9 cellular contexts compared by ENCODE assay signal in genomic region chr20:2005831-2006426, GRCh38. TPM values are rescaled to one million over a fixed set of nuclear protein-coding genes. Genes with fewer than 3 reads are reported as not detected.
DNase-seq lines count a peak whose midpoint lies in the region; FAIRE-seq and TF ChIP-seq lines count a peak whose summit lies in the region.
"Had no signal": no experiment of that assay in that cellular context is flagged by ENCODE, and none has a peak within 500 bp of the region (broad histone marks: within the 10 kb centered on the region; RNA-seq: fewer than 3 reads in every experiment).

No MANE protein-coding gene starts in this region.

- peaks cover 57% of the 10 kb centered on the region for H3K27me3 Mint-ChIP-seq in activated T-cell treated with anti-CD3 and anti-CD28 coated beads, Interleukin-2, amount 50 U/mL, for 24 hours

- FAIRE-seq in urothelium cell line (lab: Jason Lieb, UNC): peak; percentile 9

- TF ChIP-seq CTCF in GM20000 (IDR thresholded peaks at IDR 0.05; ENCODE audit: extremely low read depth, missing control alignments) (no peak), fibroblast of the aortic adventitia (IDR thresholded peaks at IDR 0.05; ENCODE audit: insufficient read depth, low read length) (no peak)

- no peaks in the 10 kb centered on the region for H3K4me1 Mint-ChIP-seq in activated T-cell treated with anti-CD3 and anti-CD28 coated beads, Interleukin-2, amount 50 U/mL, for 24 hours (ENCODE audit: low read depth)

- no peak overlapping the region for H3K27ac Mint-ChIP-seq in activated T-cell treated with anti-CD3 and anti-CD28 coated beads, Interleukin-2, amount 50 U/mL, for 24 hours

- H3K4me1 ChIP-seq in NT2/D1 (ENCODE audit: insufficient read depth, insufficient read length): no peaks in the 10 kb centered on the region
- H3K4me1 ChIP-seq: vagina had no signal

- no peak overlapping the region for H3K4me3 Mint-ChIP-seq in activated T-cell treated with anti-CD3 and anti-CD28 coated beads, Interleukin-2, amount 50 U/mL, for 24 hours

- peaks cover 45% of the 10 kb centered on the region for H3K27me3 ChIP-seq in NT2/D1 (ENCODE audit: insufficient read depth, insufficient read length)
- H3K27me3 ChIP-seq: vagina had no signal

- H3K9me3 Mint-ChIP-seq in activated T-cell treated with anti-CD3 and anti-CD28 coated beads, Interleukin-2, amount 50 U/mL, for 24 hours: no peaks in the 10 kb centered on the region

- H3K9ac ChIP-seq in NT2/D1 (ENCODE audit: insufficient read length, low read depth): no peak overlapping the region

- peak; percentile 66 for DNase-seq in GM20000 (ENCODE audit: low spot score)
- DNase-seq in NT2/D1 (ENCODE audit: low read depth, low spot score): peak; percentile 79
- DNase-seq in activated T-cell treated with anti-CD3 and anti-CD28 coated beads, Interleukin-2, amount 50 U/mL, for 24 hours: peak; percentile 64
- peak; percentile 60 for DNase-seq in fibroblast of the aortic adventitia (ENCODE audit: low read depth)
- DNase-seq in nucleus accumbens (lab: John Stamatoyannopoulos, UW): peak in 29 of 56 donors; percentile 1 to 74 (median 28)
- peak; percentile 72 for DNase-seq in urothelium cell line (ENCODE audit: low spot score)
- no peak for DNase-seq in NCI-H2081 treated with DMSO at 0.1 percent for 48 hours (lab: John Stamatoyannopoulos, UW)
- DNase-seq in NCI-H1694 treated with DMSO at 0.1 percent for 48 hours (lab: John Stamatoyannopoulos, UW): no peak

- H3K36me3 Mint-ChIP-seq in activated T-cell treated with anti-CD3 and anti-CD28 coated beads, Interleukin-2, amount 50 U/mL, for 24 hours (ENCODE audit: low read depth): no peaks in the 10 kb centered on the region

- H3K9me3 ChIP-seq in NT2/D1 (ENCODE audit: insufficient read depth, low read length): no peaks in the 10 kb centered on the region
- H3K9me3 ChIP-seq: vagina had no signal

- H3K4me3 ChIP-seq in NT2/D1 (ENCODE audit: insufficient read length, low read depth) (no peak overlapping the region), fibroblast of the aortic adventitia (ENCODE audit: low read depth, low read length) (no peak overlapping the region)
- H3K4me3 ChIP-seq: vagina had no signal

- H3K36me3 ChIP-seq in NT2/D1 (ENCODE audit: insufficient read depth, insufficient read length, low read length): no peaks in the 10 kb centered on the region
- H3K36me3 ChIP-seq: vagina had no signal

RNA-seq across cellular contexts. Expression of gene PDYN, which starts 12.1 kb away (rescaled TPM):
- not detected in 2 replicates for total RNA-seq in fibroblast of the aortic adventitia (ENCODE audit: low replicate concordance)
- total RNA-seq: vagina had no signal

Comparison
In these comparisons a context has a peak if more than half of its experiments do, and no peak if none do; other contexts are left out.
1. DNase-seq: peak in GM20000 (single experiment), NT2/D1 (single experiment), activated T-cell treated with anti-CD3 and anti-CD28 coated beads, Interleukin-2, amount 50 U/mL, for 24 hours (single experiment), fibroblast of the aortic adventitia (single experiment), nucleus accumbens (29 of 56) and urothelium cell line (single experiment); none in NCI-H2081 treated with DMSO at 0.1 percent for 48 hours (single experiment) and NCI-H1694 treated with DMSO at 0.1 percent for 48 hours (single experiment).